1 cellular context compared by ENCODE assay signal in the genomic region with DNA sequence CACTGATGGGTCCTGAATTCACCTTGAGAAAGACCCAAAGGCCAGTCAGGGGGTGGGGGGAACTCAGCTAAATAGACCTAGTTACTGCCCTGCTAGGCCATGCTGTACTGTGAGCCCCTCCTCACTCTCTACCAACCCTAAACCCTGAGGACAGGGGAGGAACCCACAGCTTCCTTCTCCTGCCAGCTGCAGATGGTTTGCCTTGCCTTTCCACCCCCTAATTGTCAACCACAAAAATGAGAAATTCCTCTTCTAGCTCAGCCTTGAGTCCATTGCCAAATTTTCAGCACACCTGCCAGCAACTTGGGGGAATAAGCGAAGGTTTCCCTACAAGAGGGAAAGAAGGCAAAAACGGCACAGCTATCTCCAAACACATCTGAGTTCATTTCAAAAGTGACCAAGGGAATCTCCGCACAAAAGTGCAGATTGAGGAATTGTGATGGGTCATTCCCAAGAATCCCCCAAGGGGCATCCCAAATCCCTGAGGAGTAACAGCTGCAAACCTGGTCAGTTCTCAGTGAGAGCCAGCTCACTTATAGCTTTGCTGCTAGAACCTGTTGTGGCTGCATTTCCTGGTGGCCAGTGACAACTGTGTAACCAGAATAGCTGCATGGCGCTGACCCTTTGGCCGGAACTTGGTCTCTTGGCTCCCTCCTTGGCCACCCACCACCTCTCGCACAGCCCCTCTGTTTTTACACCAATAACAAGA.
TF ChIP-seq lines count a peak whose summit lies in the region.

No MANE protein-coding gene starts in this region.

TF ChIP-seq in H1, 55 proteins besides CTCF, POLR2A, EP300 and RAD21:
- TF ChIP-seq KDM4A (IDR thresholded peaks at IDR 0.05; ENCODE audit: low read depth, low read length, severe bottlenecking) (no peak), RBBP5 (IDR thresholded peaks at IDR 0.05; ENCODE audit: borderline replicate concordance, low read depth, low read length) (no peak), CBX5 (IDR thresholded peaks at IDR 0.05; ENCODE audit: low read depth, low read length) (no peak), POLR2AphosphoS5 (IDR thresholded peaks at IDR 0.05; ENCODE audit: low read depth, low read length) (0 out of 2 replicates have a peak, but pooled peaks have one; percentile 45), NANOG (IDR thresholded peaks at IDR 0.05; ENCODE audit: insufficient read depth, low read depth, low read length, poor library complexity, severe bottlenecking) (no peak)
